ENCODE assay signal across 16 cellular contexts in the genomic region with DNA sequence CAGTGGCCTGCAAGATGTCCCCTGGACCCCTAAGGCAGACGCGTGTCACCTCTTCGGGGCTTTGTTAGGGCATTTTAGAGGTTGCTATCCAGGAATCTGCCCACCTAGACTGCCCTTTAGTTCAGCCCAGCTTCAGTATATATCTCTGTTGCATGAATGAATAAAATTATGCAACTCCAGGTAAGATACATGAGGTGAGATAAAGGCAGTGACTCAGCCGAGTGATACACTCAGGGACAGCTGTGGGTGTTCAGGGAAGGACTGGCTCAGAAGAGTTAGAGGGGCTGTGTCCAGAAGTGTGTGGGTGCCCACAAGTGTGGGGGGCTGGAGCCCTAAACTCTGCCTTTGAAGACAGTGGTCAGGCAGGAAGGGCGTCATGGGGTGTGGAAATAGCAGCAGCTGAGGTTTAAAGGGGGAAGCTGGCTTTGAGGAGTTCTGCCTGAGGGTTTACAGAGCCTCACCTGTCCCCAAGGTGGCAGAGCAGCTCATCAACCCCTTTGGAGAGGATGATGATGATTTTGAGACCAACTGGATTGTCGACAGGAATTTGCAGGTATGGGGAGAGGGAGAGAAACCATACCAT. TPM values are rescaled to one million over a fixed set of nuclear protein-coding genes. Genes with fewer than 3 reads are reported as not detected.
DNase-seq lines count a peak whose midpoint lies in the region; ATAC-seq, FAIRE-seq and TF ChIP-seq lines count a peak whose summit lies in the region.
"Had no signal": no experiment of that assay in that cellular context is flagged by ENCODE, and none has a peak within 500 bp of the region (broad histone marks: within the 10 kb centered on the region; RNA-seq: fewer than 3 reads in every experiment).

No MANE protein-coding gene starts in this region.

- H3K27me3 Mint-ChIP-seq in GM23338 (ENCODE audit: insufficient read depth, low read depth, poor library complexity): peaks cover 32% of the 10 kb centered on the region
- peaks cover 16% of the 10 kb centered on the region for H3K27me3 Mint-ChIP-seq in activated naive CD8-positive, alpha-beta T cell treated with anti-CD3 and anti-CD28 coated beads, Interleukin-2, amount 50 U/mL, for 24 hours

- H3K79me2 ChIP-seq in GM23338 (replicated peaks; ENCODE audit: insufficient read depth): no peaks in the 10 kb centered on the region

- H3K9me3 Mint-ChIP-seq in GM23338: peaks cover 2% of the 10 kb centered on the region; the same call in 2 of the 3 replicates
- H3K9me3 Mint-ChIP-seq in activated naive CD8-positive, alpha-beta T cell treated with anti-CD3 and anti-CD28 coated beads, Interleukin-2, amount 50 U/mL, for 24 hours: no peaks in the 10 kb centered on the region

- H3K4me1 Mint-ChIP-seq in GM23338: no peaks in the 10 kb centered on the region
- peaks cover 19% of the 10 kb centered on the region for H3K4me1 Mint-ChIP-seq in activated naive CD8-positive, alpha-beta T cell treated with anti-CD3 and anti-CD28 coated beads, Interleukin-2, amount 50 U/mL, for 24 hours

- peaks cover 14% of the 10 kb centered on the region for H3F3A ChIP-seq in GM23338 (replicated peaks; ENCODE audit: low read depth)

- TF ChIP-seq CTCF in GM23338 (conservative IDR thresholded peaks at IDR 0.05; ENCODE audit: low read depth in 2 of 2) (peak in 1 of 2 experiments; percentile 30; a peak in 1 of 4 replicates), lower leg skin (IDR thresholded peaks at IDR 0.05) (no peak), stomach (IDR thresholded peaks at IDR 0.05) (no peak)

- no peak for ATAC-seq in GM23338
- ATAC-seq in activated naive CD8-positive, alpha-beta T cell treated with anti-CD3 and anti-CD28 coated beads, Interleukin-2, amount 50 U/mL, for 24 hours: peak; percentile 21
- ATAC-seq: body of pancreas had no signal

- no peak overlapping the region for H3K27ac ChIP-seq in GM23338 (ENCODE audit: low read depth)
- H3K27ac ChIP-seq in stomach: peak overlapping the region in 1 of 5 donors; percentile 21
- H3K27ac ChIP-seq: WERI-Rb-1 had no signal

- intact Hi-C loops in lower leg skin (cut with DNase I; ENCODE audit: low total_unique reads): no loop called here
- intact Hi-C loops in stomach (cut with DNase I; ENCODE audit: low total_unique reads): loop anchor here (10.0 kb wide), 2 partner anchors 106 to 144 kb away; a partner anchor contains a TSS

- no peak overlapping the region for H3K4me3 ChIP-seq in GM23338
- no peak overlapping the region for H3K4me3 ChIP-seq in lower leg skin (ENCODE audit: low read depth, poor library complexity, severe bottlenecking)
- no peak overlapping the region for H3K4me3 ChIP-seq in stomach
- H3K4me3 ChIP-seq: body of pancreas had no signal

- H3K36me3 ChIP-seq in GM23338 (ENCODE audit: insufficient read depth) (peaks cover 4% of the 10 kb centered on the region), stomach (peaks cover 3 to 40% (median 30%) of the 10 kb centered on the region in 4 donors)

- no peak for FAIRE-seq in GM12892 (lab: Jason Lieb, UNC)

- H3K27ac Mint-ChIP-seq in GM23338: no peak overlapping the region
- H3K27ac Mint-ChIP-seq in activated naive CD8-positive, alpha-beta T cell treated with anti-CD3 and anti-CD28 coated beads, Interleukin-2, amount 50 U/mL, for 24 hours: no peak overlapping the region

- WGBS in lower leg skin, 2 donors: 58 to 65% methylated on average over 6 of the region's 6 CpGs
- 46 to 69% (median 62%) methylated on average over 6 of the region's 6 CpGs for WGBS in stomach, 5 donors

- peaks cover 4% of the 10 kb centered on the region for H4K20me1 ChIP-seq in GM23338 (replicated peaks; ENCODE audit: insufficient read depth)

- peaks cover 9% of the 10 kb centered on the region; the same call in 1 of the 2 replicates for H3K27me3 ChIP-seq in GM23338 (ENCODE audit: insufficient read depth)
- H3K27me3 ChIP-seq in stomach: peaks cover 0 to 15% (median 12%) of the 10 kb centered on the region in 3 donors
- H3K27me3 ChIP-seq: body of pancreas had no signal

- H3K9me2 ChIP-seq in GM23338 (ENCODE audit: insufficient read depth): no peaks in the 10 kb centered on the region

- DNase-seq in AG20443 (ENCODE audit: low spot score): peak; percentile 1
- peak; percentile 20 for DNase-seq in GM23338 (ENCODE audit: low spot score)
- DNase-seq in activated naive CD8-positive, alpha-beta T cell treated with anti-CD3 and anti-CD28 coated beads, Interleukin-2, amount 50 U/mL, for 24 hours: no peak
- peak; percentile 11 to 54 for DNase-seq in lower leg skin (ENCODE audit: low spot score in 2 of 2)
- no peak for DNase-seq in NCI-H1436 treated with DMSO at 0.1 percent for 48 hours (lab: John Stamatoyannopoulos, UW)
- no peak for DNase-seq in stomach
- DNase-seq in NCI-H2171 treated with DMSO at 0.1 percent for 48 hours (lab: John Stamatoyannopoulos, UW): no peak
- DNase-seq in GM12892 (ENCODE audit: insufficient read length): no peak
- DNase-seq: islet precursor cell; NCI-H2171; stimulated activated CD4-positive, alpha-beta T cell treated with anti-CD3 and anti-CD28 coated beads, Interleukin-4, amount 100 ng/mL, for 24 hours; stimulated activated naive CD4-positive, alpha-beta T cell; WERI-Rb-1 had no signal

- H3K36me3 Mint-ChIP-seq in GM23338 (ENCODE audit: low read depth): peaks cover 20% of the 10 kb centered on the region
- peaks cover 11% of the 10 kb centered on the region for H3K36me3 Mint-ChIP-seq in activated naive CD8-positive, alpha-beta T cell treated with anti-CD3 and anti-CD28 coated beads, Interleukin-2, amount 50 U/mL, for 24 hours (ENCODE audit: low read depth)

- TF ChIP-seq POLR2A in lower leg skin (IDR thresholded peaks at IDR 0.05) (no peak), stomach (IDR thresholded peaks at IDR 0.05) (no peak), GM12892 (IDR thresholded peaks at IDR 0.05; ENCODE audit: low read depth, low read length) (no peak)

- no peaks in the 10 kb centered on the region for H3K9me3 ChIP-seq in stomach
- H3K9me3 ChIP-seq: BLaER1 treated with 17β-estradiol and CSF1 and Interleukin-3, amounts not matched to agents 10 nM and 100 nM; body of pancreas had no signal

- H3K4me1 ChIP-seq in GM23338 (ENCODE audit: insufficient read depth) (peaks cover 6% of the 10 kb centered on the region; the same call in 1 of the 2 replicates), stomach (peaks cover 41 to 77% (median 56%) of the 10 kb centered on the region in 4 donors)

- H3K4me2 ChIP-seq in GM23338: no peak overlapping the region

- no peak overlapping the region for H2AFZ ChIP-seq in GM23338

- no peak overlapping the region for H3K4me3 Mint-ChIP-seq in GM23338
- no peak overlapping the region for H3K4me3 Mint-ChIP-seq in activated naive CD8-positive, alpha-beta T cell treated with anti-CD3 and anti-CD28 coated beads, Interleukin-2, amount 50 U/mL, for 24 hours

- TF ChIP-seq EP300 in stomach (IDR thresholded peaks at IDR 0.05): no peak

TF ChIP-seq in GM23338, 12 proteins besides CTCF, POLR2A, EP300 and RAD21 (continues in another document):
- TF ChIP-seq EZH2phosphoT487 (IDR thresholded peaks at IDR 0.05; ENCODE audit: unreplicated experiment): no peak
- no peak for TF ChIP-seq ZNF331 (CRISPR knock-in tag; IDR thresholded peaks at IDR 0.05; ENCODE audit: low read depth)
- no peak for TF ChIP-seq JUNB (IDR thresholded peaks at IDR 0.05; ENCODE audit: unreplicated experiment)
- no peak for TF ChIP-seq POLR2AphosphoS5 (IDR thresholded peaks at IDR 0.05; ENCODE audit: low read depth)
- TF ChIP-seq, protein P1, sequence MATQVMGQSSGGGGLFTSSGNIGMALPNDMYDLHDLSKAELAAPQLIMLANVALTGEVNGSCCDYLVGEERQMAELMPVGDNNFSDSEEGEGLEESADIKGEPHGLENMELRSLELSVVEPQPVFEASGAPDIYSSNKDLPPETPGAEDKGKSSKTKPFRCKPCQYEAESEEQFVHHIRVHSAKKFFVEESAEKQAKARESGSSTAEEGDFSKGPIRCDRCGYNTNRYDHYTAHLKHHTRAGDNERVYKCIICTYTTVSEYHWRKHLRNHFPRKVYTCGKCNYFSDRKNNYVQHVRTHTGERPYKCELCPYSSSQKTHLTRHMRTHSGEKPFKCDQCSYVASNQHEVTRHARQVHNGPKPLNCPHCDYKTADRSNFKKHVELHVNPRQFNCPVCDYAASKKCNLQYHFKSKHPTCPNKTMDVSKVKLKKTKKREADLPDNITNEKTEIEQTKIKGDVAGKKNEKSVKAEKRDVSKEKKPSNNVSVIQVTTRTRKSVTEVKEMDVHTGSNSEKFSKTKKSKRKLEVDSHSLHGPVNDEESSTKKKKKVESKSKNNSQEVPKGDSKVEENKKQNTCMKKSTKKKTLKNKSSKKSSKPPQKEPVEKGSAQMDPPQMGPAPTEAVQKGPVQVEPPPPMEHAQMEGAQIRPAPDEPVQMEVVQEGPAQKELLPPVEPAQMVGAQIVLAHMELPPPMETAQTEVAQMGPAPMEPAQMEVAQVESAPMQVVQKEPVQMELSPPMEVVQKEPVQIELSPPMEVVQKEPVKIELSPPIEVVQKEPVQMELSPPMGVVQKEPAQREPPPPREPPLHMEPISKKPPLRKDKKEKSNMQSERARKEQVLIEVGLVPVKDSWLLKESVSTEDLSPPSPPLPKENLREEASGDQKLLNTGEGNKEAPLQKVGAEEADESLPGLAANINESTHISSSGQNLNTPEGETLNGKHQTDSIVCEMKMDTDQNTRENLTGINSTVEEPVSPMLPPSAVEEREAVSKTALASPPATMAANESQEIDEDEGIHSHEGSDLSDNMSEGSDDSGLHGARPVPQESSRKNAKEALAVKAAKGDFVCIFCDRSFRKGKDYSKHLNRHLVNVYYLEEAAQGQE (IDR thresholded peaks at IDR 0.05; ENCODE audit: unreplicated experiment): no peak
- no peak for TF ChIP-seq CREB1 (CRISPR knock-in tag; IDR thresholded peaks at IDR 0.05; ENCODE audit: low read depth)

RNA-seq across cellular contexts. Expression of a gene that starts 8.3 kb away (rescaled TPM):
- total RNA-seq in GM23338 (2014; rRNA removed; shearing (Covaris generic)): 718 and 839 TPM in 2 replicates
- polyA plus RNA-seq in GM23338 (2016; fragmentation: Nextera tagmentation; extraction: Ambion mirVana) (2,531 and 2,750 TPM in 2 replicates), stomach (1,000 to 10,000 TPM; 4,996 to 8,523 (median 5,775) TPM)
- total RNA-seq in lower leg skin (1,000 to 10,000 TPM in 1 of 4 donors, 100 to 1,000 TPM in 3; 583 to 1,081 (median 634) TPM), stomach (1,000 to 10,000 TPM in 4 of 5 donors, 100 to 1,000 TPM in 1; 703 to 2,177 (median 1,757) TPM)
- 1,700 TPM for polyA plus RNA-seq in GM12892 (2012; ENCODE audit: missing spikeins)

RNA-seq across cellular contexts. Expression of a gene that starts 9.0 kb away (rescaled TPM):
- total RNA-seq in GM23338 (2014; rRNA removed; shearing (Covaris generic)): 0.35 and 0.89 TPM in 2 replicates
- polyA plus RNA-seq in GM23338 (2016; fragmentation: Nextera tagmentation; extraction: Ambion mirVana): 0.44 and 0.75 TPM in 2 replicates
- total RNA-seq in lower leg skin: 1 to 10 TPM in 3 of 4 donors, under 1 TPM in 1; 0.89 to 2.8 (median 1.5) TPM
- total RNA-seq in stomach: 10 to 100 TPM in 2 of 5 donors, 1 to 10 TPM in 2, not detected in 1; 1.2 to 27.4 (median 6.6) TPM
- polyA plus RNA-seq in stomach: 1 to 10 TPM; 3.4 to 3.8 (median 3.7) TPM
- 1.1 TPM for polyA plus RNA-seq in GM12892 (2012; ENCODE audit: missing spikeins)
- total RNA-seq: glomerular endothelial cell had no signal

RNA-seq across cellular contexts. Expression of a gene that starts 41.8 kb away (rescaled TPM):
- total RNA-seq in GM23338 (2014; rRNA removed; shearing (Covaris generic)): 2.7 and 4.0 TPM in 2 replicates
- 3.4 and 3.9 TPM in 2 replicates for polyA plus RNA-seq in GM23338 (2016; fragmentation: Nextera tagmentation; extraction: Ambion mirVana)
- 10 to 100 TPM in 1 of 4 donors, 1 to 10 TPM in 3; 6.1 to 10.9 (median 7.8) TPM for total RNA-seq in lower leg skin
- 10 to 100 TPM in 2 of 5 donors, 1 to 10 TPM in 1, under 1 TPM in 1, not detected in 1; 0.58 to 12.8 (median 7.1) TPM for total RNA-seq in stomach
- polyA plus RNA-seq in stomach: 10 to 100 TPM in 2 of 3 donors, 1 to 10 TPM in 1; 5.3 to 13.3 (median 11.6) TPM
- not detected for polyA plus RNA-seq in GM12892 (2012; ENCODE audit: missing spikeins)

Comparison
In these comparisons a context has a peak if more than half of its experiments do, and no peak if none do; other contexts are left out.
1. DNase-seq: peak in AG20443 (single experiment), GM23338 (single experiment) and lower leg skin (2 of 2); none in activated naive CD8-positive, alpha-beta T cell treated with anti-CD3 and anti-CD28 coated beads, Interleukin-2, amount 50 U/mL, for 24 hours (single experiment), NCI-H1436 treated with DMSO at 0.1 percent for 48 hours (single experiment), stomach (single experiment), NCI-H2171 treated with DMSO at 0.1 percent for 48 hours (single experiment) and GM12892 (single experiment).